In genomic region chr16:72560617-72561016, GRCh38 we compare ENCODE assay signal across 14 cellular contexts.
A peak's percentile ranks its signal among the peaks of the same experiment; 100 is the strongest.
DNase-seq lines count a peak whose midpoint lies in the region; ATAC-seq and TF ChIP-seq lines count a peak whose summit lies in the region.
"Had no signal": no experiment of that assay in that cellular context is flagged by ENCODE, and none has a peak within 500 bp of the region (broad histone marks: within the 10 kb centered on the region; RNA-seq: fewer than 3 reads in every experiment).

No MANE protein-coding gene starts in this region.

- no peak overlapping the region for H2AFZ ChIP-seq in smooth muscle cell (ENCODE audit: low read depth)
- no peak overlapping the region for H2AFZ ChIP-seq in neural progenitor cell (replicated peaks)

- H3F3A ChIP-seq in smooth muscle cell (ENCODE audit: low read depth) (no peaks in the 10 kb centered on the region), neural progenitor cell (ENCODE audit: low read depth) (no peaks in the 10 kb centered on the region)

- no peaks in the 10 kb centered on the region for H3K36me3 ChIP-seq in smooth muscle cell (ENCODE audit: low read depth)
- H3K36me3 ChIP-seq in neural progenitor cell, result no peaks in the 10 kb centered on the region

- no peaks in the 10 kb centered on the region for H3K9me3 Mint-ChIP-seq in neural progenitor cell
- H3K9me3 Mint-ChIP-seq: activated T-helper 1 cell treated with anti-CD3 and anti-CD28 coated beads, Interleukin-12 subunit alpha, Interleukin-12 subunit beta, Interleukin-2, Interleukin-4 antibody, amounts not matched to agents 30 ng/mL and 10 ng/mL and 1 ng/mL, durations not matched to agents 14 hours and 24 hours and 36 hours had no signal

- H3K4me3 ChIP-seq in smooth muscle cell, result no peak overlapping the region
- H3K4me3 ChIP-seq in neural progenitor cell, result no peak overlapping the region
- H3K4me3 ChIP-seq: A549 had no signal

- H3K36me3 Mint-ChIP-seq in neural progenitor cell, result peaks cover 3% of the 10 kb centered on the region

- ATAC-seq in HG03439 (IDR thresholded peaks at IDR 0.05; ENCODE audit: unreplicated experiment), result no peak
- ATAC-seq: A549 had no signal

- no peaks in the 10 kb centered on the region for H3K27me3 Mint-ChIP-seq in neural progenitor cell (ENCODE audit: insufficient read depth, low read depth)

- H3K27ac ChIP-seq in smooth muscle cell (ENCODE audit: low read depth) (no peak overlapping the region), neural progenitor cell (no peak overlapping the region)
- H3K27ac ChIP-seq: A549, HL-60 had no signal

- 41% methylated on average over 2 of the region's 2 CpGs for WGBS in smooth muscle cell (ENCODE audit: low lambda C conversion rate)

- peaks cover 4% of the 10 kb centered on the region for H3K4me1 Mint-ChIP-seq in neural progenitor cell

- peak overlapping the region; percentile 11 for H3K4me2 ChIP-seq in smooth muscle cell
- no peak overlapping the region for H3K4me2 ChIP-seq in neural progenitor cell
- H3K4me2 ChIP-seq: A549 had no signal

- H3K27me3 ChIP-seq in smooth muscle cell (ENCODE audit: low read depth) (no peaks in the 10 kb centered on the region), neural progenitor cell (no peaks in the 10 kb centered on the region)

- no peak overlapping the region for H3K27ac Mint-ChIP-seq in neural progenitor cell
- H3K27ac Mint-ChIP-seq: activated T-helper 1 cell treated with anti-CD3 and anti-CD28 coated beads, Interleukin-12 subunit alpha, Interleukin-12 subunit beta, Interleukin-2, Interleukin-4 antibody, amounts not matched to agents 30 ng/mL and 10 ng/mL and 1 ng/mL, durations not matched to agents 14 hours and 24 hours and 36 hours had no signal

- H3K4me1 ChIP-seq in smooth muscle cell (ENCODE audit: low read depth), result no peaks in the 10 kb centered on the region
- no peaks in the 10 kb centered on the region for H3K4me1 ChIP-seq in neural progenitor cell
- H3K4me1 ChIP-seq: A549 had no signal

- H4K20me1 ChIP-seq in smooth muscle cell (ENCODE audit: low read depth), result no peaks in the 10 kb centered on the region
- no peaks in the 10 kb centered on the region for H4K20me1 ChIP-seq in neural progenitor cell (ENCODE audit: low read depth)

- no peaks in the 10 kb centered on the region for H3K79me2 ChIP-seq in smooth muscle cell (ENCODE audit: low read depth)
- H3K79me2 ChIP-seq in neural progenitor cell (ENCODE audit: low read depth), result no peaks in the 10 kb centered on the region

- no peak overlapping the region for H3K4me3 Mint-ChIP-seq in neural progenitor cell
- H3K4me3 Mint-ChIP-seq: activated T-helper 1 cell treated with anti-CD3 and anti-CD28 coated beads, Interleukin-12 subunit alpha, Interleukin-12 subunit beta, Interleukin-2, Interleukin-4 antibody, amounts not matched to agents 30 ng/mL and 10 ng/mL and 1 ng/mL, durations not matched to agents 14 hours and 24 hours and 36 hours had no signal

- DNase-seq in NCI-H146 (lab: John Stamatoyannopoulos, UW) (peak; percentile 1), NCI-H146 treated with DMSO at 0.1 percent for 48 hours (lab: John Stamatoyannopoulos, UW; ENCODE audit: unreplicated experiment) (no peak), NCI-H748 treated with DMSO at 0.1 percent for 48 hours (lab: John Stamatoyannopoulos, UW) (peak; percentile 27), foreskin melanocyte (peak; percentile 20), smooth muscle cell (lab: John Stamatoyannopoulos, UW; ENCODE audit: unreplicated experiment) (no peak), SK-N-DZ (ENCODE audit: low spot score) (no peak), neural progenitor cell (ENCODE audit: low spot score) (no peak)
- DNase-seq: amniotic stem cell, H7, NCI-H510A had no signal

- TF ChIP-seq CTCF in smooth muscle cell (IDR thresholded peaks at IDR 0.05; ENCODE audit: borderline replicate concordance, insufficient read depth, poor library complexity, severe bottlenecking) (no peak), neural progenitor cell (IDR thresholded peaks at IDR 0.05) (no peak)

- H3K9ac ChIP-seq in smooth muscle cell (ENCODE audit: low read depth) (no peak overlapping the region), neural progenitor cell (no peak overlapping the region)

- H3K9me3 ChIP-seq in smooth muscle cell (replicated peaks; ENCODE audit: low read depth), result no peaks in the 10 kb centered on the region
- no peaks in the 10 kb centered on the region for H3K9me3 ChIP-seq in neural progenitor cell (ENCODE audit: low read depth)
- H3K9me3 ChIP-seq: A549 had no signal

Comparison
In these comparisons a context has a peak if more than half of its experiments do, and no peak if none do; other contexts are left out.
1. DNase-seq: peak in NCI-H146 (single experiment), NCI-H748 treated with DMSO at 0.1 percent for 48 hours (single experiment) and foreskin melanocyte (single experiment); none in NCI-H146 treated with DMSO at 0.1 percent for 48 hours (single experiment), smooth muscle cell (single experiment), SK-N-DZ (single experiment) and neural progenitor cell (single experiment).